8 cellular contexts compared by ENCODE assay signal in genomic region chr2:196068271-196069209, GRCh38. TPM values are rescaled to one million over a fixed set of nuclear protein-coding genes. Genes with fewer than 3 reads are reported as not detected.
A peak's percentile ranks its signal among the peaks of the same experiment; 100 is the strongest.
DNase-seq lines count a peak whose midpoint lies in the region; ATAC-seq and TF ChIP-seq lines count a peak whose summit lies in the region.

TSS of gene DNAH7 (minus strand) at chr2:196068837. CDS start at chr2:196068711, 126 bp downstream.

- peak within 1 kb of the TSS; percentile 41 for H3K27ac ChIP-seq in CD8-positive, alpha-beta T cell (ENCODE audit: low read depth, low read length)
- H3K27ac ChIP-seq in lower lobe of right lung, result peak within 1 kb of the TSS; percentile 85

- H3K27me3 ChIP-seq in CD8-positive, alpha-beta T cell (ENCODE audit: insufficient read depth, low read length), result no peaks in the 10 kb centered on the region
- no peaks in the 10 kb centered on the region for H3K27me3 ChIP-seq in lower lobe of right lung (ENCODE audit: low read depth)

- no peaks in the 10 kb centered on the region for H3K36me3 Mint-ChIP-seq in CD8-positive, alpha-beta T cell
- no peaks in the 10 kb centered on the region for H3K36me3 Mint-ChIP-seq in activated CD8-positive, alpha-beta T cell treated with anti-CD3 and anti-CD28 coated beads for 36 hours (ENCODE audit: low read depth)

- H3K27ac Mint-ChIP-seq in CD8-positive, alpha-beta T cell, result peak within 1 kb of the TSS; percentile 81
- H3K27ac Mint-ChIP-seq in activated CD8-positive, alpha-beta T cell treated with anti-CD3 and anti-CD28 coated beads for 36 hours, result peak within 1 kb of the TSS; percentile 62

- peak; percentile 47 for TF ChIP-seq CTCF in CD8-positive, alpha-beta T cell (IDR thresholded peaks at IDR 0.05)
- TF ChIP-seq CTCF in activated CD8-positive, alpha-beta T cell treated with anti-CD3 and anti-CD28 coated beads for 36 hours (IDR thresholded peaks at IDR 0.05), result peak; percentile 62
- peak; percentile 78 for TF ChIP-seq CTCF in lower lobe of right lung (IDR thresholded peaks at IDR 0.05)

- peak within 1 kb of the TSS; percentile 62 for H3K4me3 ChIP-seq in CD8-positive, alpha-beta T cell (ENCODE audit: low read depth, low read length)
- H3K4me3 ChIP-seq in lower lobe of right lung, result peak within 1 kb of the TSS; percentile 76

- H3K9me3 ChIP-seq in CD8-positive, alpha-beta T cell (ENCODE audit: low read length), result no peaks in the 10 kb centered on the region
- no peaks in the 10 kb centered on the region for H3K9me3 ChIP-seq in lower lobe of right lung

- intact Hi-C loops in CD8-positive, alpha-beta T cell (cut with DNase I, micrococcal nuclease), result loop anchor here (1.0 to 10.0 kb wide), 10 partner anchors 102 to 1900 kb away; partner anchors contain the start of genes STK17B (in 2 of the 2) and CCDC150 (in 1 of the 2)
- intact Hi-C loops in activated CD8-positive, alpha-beta T cell treated with anti-CD3 and anti-CD28 coated beads for 36 hours (cut with micrococcal nuclease), result loop anchor here (5.0 to 10.0 kb wide), 2 partner anchors 411 to 494 kb away; partner anchors contain the start of gene SLC39A10
- intact Hi-C loops in lower lobe of right lung (cut with DNase I), result no loop called here

- POLR2A ChIA-PET in CD8-positive, alpha-beta T cell (lab: Charles Lee), result interaction anchor here (0.7 to 2.0 kb wide), 5 partner anchors 9 to 127 kb away, joined by 3 to 12 read pairs (median 3); no protein-coding TSS in a partner anchor
- POLR2A ChIA-PET in activated CD8-positive, alpha-beta T cell treated with anti-CD3 and anti-CD28 coated beads for 36 hours (lab: Charles Lee), result interaction anchor here (0.6 to 1.2 kb wide), 5 partner anchors 23 to 627 kb away, joined by 3 to 5 read pairs (median 3); no protein-coding TSS in a partner anchor

- CTCF ChIA-PET in CD8-positive, alpha-beta T cell (lab: Charles Lee), result interaction anchor here (0.6 to 4.0 kb wide), 26 partner anchors 8 to 1521 kb away, joined by 3 to 38 read pairs (median 5); no protein-coding TSS in a partner anchor
- CTCF ChIA-PET in activated CD8-positive, alpha-beta T cell treated with anti-CD3 and anti-CD28 coated beads for 36 hours (lab: Charles Lee), result interaction anchor here (0.6 to 4.4 kb wide), 43 partner anchors 9 to 742 kb away, joined by 3 to 83 read pairs (median 4); no protein-coding TSS in a partner anchor

- H3K4me1 ChIP-seq in CD8-positive, alpha-beta T cell (ENCODE audit: insufficient read depth, low read length), result peaks cover 9% of the 10 kb centered on the region
- H3K4me1 ChIP-seq in lower lobe of right lung, result no peaks in the 10 kb centered on the region

- peak within 1 kb of the TSS; percentile 83 for H3K4me3 Mint-ChIP-seq in CD8-positive, alpha-beta T cell
- peak within 1 kb of the TSS; percentile 78 for H3K4me3 Mint-ChIP-seq in activated CD8-positive, alpha-beta T cell treated with anti-CD3 and anti-CD28 coated beads for 36 hours

- no peaks in the 10 kb centered on the region for H3K9me3 Mint-ChIP-seq in CD8-positive, alpha-beta T cell
- H3K9me3 Mint-ChIP-seq in activated CD8-positive, alpha-beta T cell treated with anti-CD3 and anti-CD28 coated beads for 36 hours, result no peaks in the 10 kb centered on the region

- ATAC-seq in CD8-positive, alpha-beta T cell, result peak; percentile 94
- ATAC-seq in GM19455 (IDR thresholded peaks at IDR 0.05; ENCODE audit: unreplicated experiment) (peak; percentile 99), HG03575 (IDR thresholded peaks at IDR 0.05; ENCODE audit: extremely low read depth, insufficient number of reproducible peaks, low FRiP score, unreplicated experiment) (peak; percentile 87), lower lobe of right lung (peak; percentile 96 to 98)
- ATAC-seq in activated CD8-positive, alpha-beta T cell treated with anti-CD3 and anti-CD28 coated beads for 36 hours, result peak; percentile 96

- peaks cover under 1% of the 10 kb centered on the region for H3K27me3 Mint-ChIP-seq in CD8-positive, alpha-beta T cell (ENCODE audit: low read depth)
- peaks cover 3% of the 10 kb centered on the region for H3K27me3 Mint-ChIP-seq in activated CD8-positive, alpha-beta T cell treated with anti-CD3 and anti-CD28 coated beads for 36 hours

- DNase-seq in CD8-positive, alpha-beta T cell, result peak; percentile 79 to 95 (median 91)
- DNase-seq in NCI-H82 treated with DMSO at 0.1 percent for 48 hours (lab: John Stamatoyannopoulos, UW; ENCODE audit: unreplicated experiment) (peak; percentile 56), lower lobe of right lung (peak; percentile 96)
- DNase-seq in activated CD8-positive, alpha-beta T cell treated with anti-CD3 and anti-CD28 coated beads for 36 hours, result peak; percentile 94
- peak; percentile 84 for DNase-seq in effector CD4-positive, alpha-beta T cell
- peak; percentile 73 to 83 (median 75) for DNase-seq in stimulated activated CD4-positive, alpha-beta T cell treated with anti-CD3 and anti-CD28 coated beads, TNF-alpha, amount 100 ng/mL, for 1 hour (ENCODE audit: low read depth in 3 of 3, low spot score in 1 of 3)

- no peaks in the 10 kb centered on the region for H3K36me3 ChIP-seq in CD8-positive, alpha-beta T cell (ENCODE audit: insufficient read depth, low read length)
- no peaks in the 10 kb centered on the region for H3K36me3 ChIP-seq in lower lobe of right lung

- H3K4me1 Mint-ChIP-seq in CD8-positive, alpha-beta T cell (ENCODE audit: low read depth), result peaks cover 20% of the 10 kb centered on the region
- H3K4me1 Mint-ChIP-seq in activated CD8-positive, alpha-beta T cell treated with anti-CD3 and anti-CD28 coated beads for 36 hours (ENCODE audit: low read depth), result peaks cover 15% of the 10 kb centered on the region

RNA-seq across cellular contexts. Expression of gene DNAH7, which starts in this region (rescaled TPM):
- total RNA-seq in CD8-positive, alpha-beta T cell, result not detected
- total RNA-seq in activated CD8-positive, alpha-beta T cell treated with anti-CD3 and anti-CD28 coated beads for 36 hours, result under 1 TPM; 0.07 TPM
- 9.2 TPM for total RNA-seq in lower lobe of right lung

Comparison
In these comparisons a context has a peak if more than half of its experiments do, and no peak if none do; other contexts are left out.
1. Peak in every context shown above with its lines: DNase-seq, ATAC-seq, H3K4me3 ChIP-seq and H3K27ac ChIP-seq.
2. Peak in DNase-seq, ATAC-seq, H3K4me3 ChIP-seq and H3K27ac ChIP-seq in CD8-positive, alpha-beta T cell; RNA of the gene not detected or under 1 TPM.
3. Peak in DNase-seq and ATAC-seq in activated CD8-positive, alpha-beta T cell treated with anti-CD3 and anti-CD28 coated beads for 36 hours; RNA of the gene not detected or under 1 TPM.